In genomic region chr6:33205172-33206026, GRCh38 we compare ENCODE assay signal across 1 cellular context.
TF ChIP-seq lines count a peak whose summit lies in the region.

No MANE protein-coding gene starts in this region.

TF ChIP-seq in endothelial cell of umbilical vein, 7 proteins besides CTCF, POLR2A, EP300 and RAD21:
- TF ChIP-seq JUN (IDR thresholded peaks at IDR 0.05; ENCODE audit: borderline replicate concordance, insufficient read depth, insufficient read length, low read depth) = no peak
- TF ChIP-seq GATA2 (IDR thresholded peaks at IDR 0.05; ENCODE audit: insufficient read depth, insufficient read length, low read depth, low read length) = no peak
- no peak for TF ChIP-seq MAX (IDR thresholded peaks at IDR 0.05; ENCODE audit: insufficient read depth, insufficient read length)
- TF ChIP-seq FOS (IDR thresholded peaks at IDR 0.05; ENCODE audit: borderline replicate concordance, insufficient read depth, low read length) = peak; percentile 30
- no peak for TF ChIP-seq POLR2AphosphoS5 (IDR thresholded peaks at IDR 0.05; ENCODE audit: insufficient read depth, low read depth, low read length)
- no peak for TF ChIP-seq MYC (IDR thresholded peaks at IDR 0.05; ENCODE audit: low read depth, low read length)
TF ChIP-seq in endothelial cell of umbilical vein: peak in this region for 1.
